Comparison of ENCODE assay signal across 8 cellular contexts in genomic region chr11:86192858-86193257, GRCh38. TPM values are rescaled to one million over a fixed set of nuclear protein-coding genes. Genes with fewer than 3 reads are reported as not detected.
DNase-seq lines count a peak whose midpoint lies in the region; TF ChIP-seq lines count a peak whose summit lies in the region.

No MANE protein-coding gene starts in this region.

- POLR2A ChIA-PET in MCF 10A (lab: Yijun Ruan, JAX): interaction anchor here (0.6 to 2.1 kb wide), 9 partner anchors 9 to 338 kb away, joined by 3 to 29 read pairs (median 5); partner anchors contain the start of genes CCDC83 and PICALM

- no peak overlapping the region for H3K4me3 ChIP-seq in skin epidermis

- TSS peak; percentile 48 for BruUV-seq in MCF 10A (replicated peaks; lab: Mats Ljungman, UMichigan)

- peaks cover 1% of the 10 kb centered on the region for H3K9me3 Mint-ChIP-seq in activated naive CD4-positive, alpha-beta T cell treated with anti-CD3 and anti-CD28 coated beads, Interleukin-2, amount 10 ng/mL, durations not matched to agents 7 days and 5 days
- no peaks in the 10 kb centered on the region for H3K9me3 Mint-ChIP-seq in MCF 10A (ENCODE audit: unreplicated experiment)
- H3K9me3 Mint-ChIP-seq in mesothelial cell of epicardium: no peaks in the 10 kb centered on the region

- intact Hi-C loops in MCF 10A (cut with micrococcal nuclease): loop anchor here (1.0 kb wide), 3 partner anchors 126 to 338 kb away; partner anchors contain the start of gene CCDC83

- H3K4me3 Mint-ChIP-seq in activated naive CD4-positive, alpha-beta T cell treated with anti-CD3 and anti-CD28 coated beads, Interleukin-2, amount 10 ng/mL, durations not matched to agents 7 days and 5 days: peak overlapping the region; percentile 62
- peak overlapping the region; percentile 69 for H3K4me3 Mint-ChIP-seq in MCF 10A (ENCODE audit: unreplicated experiment)
- H3K4me3 Mint-ChIP-seq in mesothelial cell of epicardium: no peak overlapping the region

- H3K27ac Mint-ChIP-seq in activated naive CD4-positive, alpha-beta T cell treated with anti-CD3 and anti-CD28 coated beads, Interleukin-2, amount 10 ng/mL, durations not matched to agents 7 days and 5 days: peak overlapping the region; percentile 86
- H3K27ac Mint-ChIP-seq in MCF 10A (ENCODE audit: low read depth, unreplicated experiment) (peak overlapping the region; percentile 57), mesothelial cell of epicardium (no peak overlapping the region)

- H3K27me3 Mint-ChIP-seq in activated naive CD4-positive, alpha-beta T cell treated with anti-CD3 and anti-CD28 coated beads, Interleukin-2, amount 10 ng/mL, durations not matched to agents 7 days and 5 days: peaks cover 5% of the 10 kb centered on the region
- H3K27me3 Mint-ChIP-seq in MCF 10A (ENCODE audit: insufficient read depth, unreplicated experiment): no peaks in the 10 kb centered on the region
- no peaks in the 10 kb centered on the region for H3K27me3 Mint-ChIP-seq in mesothelial cell of epicardium (ENCODE audit: low read depth)

- H3K36me3 Mint-ChIP-seq in activated naive CD4-positive, alpha-beta T cell treated with anti-CD3 and anti-CD28 coated beads, Interleukin-2, amount 10 ng/mL, durations not matched to agents 7 days and 5 days: peaks cover 9% of the 10 kb centered on the region
- H3K36me3 Mint-ChIP-seq in MCF 10A (ENCODE audit: insufficient read depth, unreplicated experiment) (no peaks in the 10 kb centered on the region), mesothelial cell of epicardium (no peaks in the 10 kb centered on the region)

- peaks cover 29% of the 10 kb centered on the region for H3K4me1 Mint-ChIP-seq in activated naive CD4-positive, alpha-beta T cell treated with anti-CD3 and anti-CD28 coated beads, Interleukin-2, amount 10 ng/mL, durations not matched to agents 7 days and 5 days
- H3K4me1 Mint-ChIP-seq in MCF 10A (ENCODE audit: insufficient read depth, unreplicated experiment) (peaks cover 15% of the 10 kb centered on the region), mesothelial cell of epicardium (peaks cover 22% of the 10 kb centered on the region)

- CTCF ChIA-PET in activated naive CD4-positive, alpha-beta T cell treated with anti-CD3 and anti-CD28 coated beads, Interleukin-2, amount 10 ng/mL, durations not matched to agents 7 days and 5 days (lab: Charles Lee): interaction anchor here (0.7 to 3.3 kb wide), 21 partner anchors 10 to 339 kb away, joined by 3 to 67 read pairs (median 7); partner anchors contain the start of genes EED and PICALM
- CTCF ChIA-PET in MCF 10A (lab: Yijun Ruan, JAX): interaction anchor here (0.6 to 3.6 kb wide), 30 partner anchors 9 to 525 kb away, joined by 3 to 55 read pairs (median 7); partner anchors contain the start of gene CCDC83

- no peak for DNase-seq in activated naive CD4-positive, alpha-beta T cell treated with anti-CD3 and anti-CD28 coated beads, Interleukin-2, amount 10 ng/mL, durations not matched to agents 7 days and 5 days
- DNase-seq in activated naive CD4-positive, alpha-beta T cell (lab: John Stamatoyannopoulos, UW): no peak
- peak; percentile 59 to 99 (median 83) for DNase-seq in NCI-H1417 (lab: John Stamatoyannopoulos, UW)
- no peak for DNase-seq in MCF 10A (ENCODE audit: unreplicated experiment)
- DNase-seq in mesothelial cell of epicardium (ENCODE audit: low spot score in 2 of 2, unreplicated experiment in 2 of 2): no peak
- DNase-seq in T1000 (lab: John Stamatoyannopoulos, UW): no peak
- DNase-seq in activated gamma-delta T cell treated with Interleukin-2 at 50 U/mL for 16 hours: no peak

- TF ChIP-seq CTCF in MCF 10A (IDR thresholded peaks at IDR 0.05; ENCODE audit: unreplicated experiment) (no peak), mesothelial cell of epicardium (IDR thresholded peaks at IDR 0.05; ENCODE audit: unreplicated experiment) (no peak)

- peak overlapping the region in 17 of 21 experiments; percentile 2 to 81 (median 64) for H3K27ac ChIP-seq in skin epidermis

RNA-seq across cellular contexts. Expression of gene EED, which starts 51.7 kb away (rescaled TPM):
- total RNA-seq in MCF 10A (2022): 20.9 and 22.9 TPM in 2 replicates
- total RNA-seq in mesothelial cell of epicardium: 30.5 to 32.4 TPM (median 30.6 TPM) in 3 replicates

Comparison
In these comparisons a context has a peak if more than half of its experiments do, and no peak if none do; other contexts are left out.
1. DNase-seq: peak in NCI-H1417 (3 of 3); none in activated naive CD4-positive, alpha-beta T cell treated with anti-CD3 and anti-CD28 coated beads, Interleukin-2, amount 10 ng/mL, durations not matched to agents 7 days and 5 days (single experiment), activated naive CD4-positive, alpha-beta T cell (0 of 4), MCF 10A (single experiment), mesothelial cell of epicardium (0 of 2), T1000 (single experiment) and activated gamma-delta T cell treated with Interleukin-2 at 50 U/mL for 16 hours (single experiment).